ENCODE assay signal across 30 cellular contexts in the genomic region with DNA sequence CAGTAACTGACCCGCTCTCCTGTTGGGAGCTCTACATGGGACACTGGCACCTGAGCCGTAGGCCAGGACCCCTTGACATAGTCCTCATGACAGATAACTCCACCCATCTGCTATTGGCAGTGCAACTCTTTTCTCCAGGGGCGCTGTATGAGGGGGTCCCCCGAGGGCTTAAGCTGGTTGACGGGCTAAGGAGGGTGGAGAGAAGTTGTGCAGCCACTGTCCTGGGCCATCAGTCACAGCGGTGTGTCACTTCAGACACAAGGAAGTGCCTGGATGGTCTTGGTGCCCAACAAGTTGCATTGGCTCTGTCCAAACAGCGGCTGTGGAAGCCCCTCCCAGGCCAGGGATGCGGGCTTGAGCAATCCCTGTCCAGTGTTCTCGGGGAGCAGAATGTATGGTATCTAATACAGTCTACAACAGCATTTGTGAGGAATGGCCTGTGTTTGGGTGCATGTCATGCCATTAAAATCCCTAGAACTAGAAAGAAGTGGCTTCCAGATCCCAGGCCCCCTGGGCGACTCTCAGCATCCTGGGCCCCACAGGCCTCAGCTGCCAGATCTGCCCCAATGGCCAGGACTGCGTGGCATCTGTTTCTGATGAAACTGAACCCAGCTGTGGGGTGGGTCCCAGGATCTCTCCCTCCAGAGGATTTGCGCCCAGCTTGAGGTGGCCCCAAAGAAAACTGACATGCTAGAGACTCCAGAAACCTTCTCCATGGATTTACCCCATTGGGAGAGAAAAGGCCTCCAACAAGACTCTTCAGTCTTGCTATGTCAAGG. TPM values are rescaled to one million over a fixed set of nuclear protein-coding genes. Genes with fewer than 3 reads are reported as not detected.
"Had no signal": no experiment of that assay in that cellular context is flagged by ENCODE, and none has a peak within 500 bp of the region (broad histone marks: within the 10 kb centered on the region; RNA-seq: fewer than 3 reads in every experiment).

No MANE protein-coding gene starts in this region.

- H3K36me3 Mint-ChIP-seq: activated CD4-positive, alpha-beta memory T cell treated with anti-CD3 and anti-CD28 coated beads for 36 hours; brain had no signal

- H3K4me1 Mint-ChIP-seq: activated naive CD4-positive, alpha-beta T cell treated with anti-CD3 and anti-CD28 coated beads, Interleukin-2, amount 10 ng/mL, durations not matched to agents 7 days and 5 days; brain; immature natural killer cell; nephron progenitor cell had no signal

- H3K27ac Mint-ChIP-seq: activated CD4-positive, alpha-beta memory T cell treated with anti-CD3 and anti-CD28 coated beads for 36 hours; activated naive CD4-positive, alpha-beta T cell treated with anti-CD3 and anti-CD28 coated beads, Interleukin-2, amount 10 ng/mL, durations not matched to agents 7 days and 5 days; activated naive CD8-positive, alpha-beta T cell treated with anti-CD3 and anti-CD28 coated beads, Interleukin-2, amount 10 ng/mL, durations not matched to agents 7 days and 5 days; brain; immature natural killer cell; nephron progenitor cell had no signal

- DNase-seq: activated CD4-positive, alpha-beta memory T cell treated with anti-CD3 and anti-CD28 coated beads for 36 hours; activated CD4-positive, alpha-beta T cell treated with anti-CD3 and anti-CD28 coated beads for 48 hours; activated gamma-delta T cell; activated naive CD4-positive, alpha-beta T cell treated with anti-CD3 and anti-CD28 coated beads, Interleukin-2, amount 10 ng/mL, durations not matched to agents 7 days and 5 days; activated naive CD8-positive, alpha-beta T cell treated with anti-CD3 and anti-CD28 coated beads, Interleukin-2, amount 10 ng/mL, durations not matched to agents 7 days and 5 days; activated T-cell treated with anti-CD3 and anti-CD28 coated beads for 4 hours; cerebellar nuclear complex; colonic mucosa; dorsolateral prefrontal cortex; effector memory CD8-positive, alpha-beta T cell; foreskin fibroblast; heart left ventricle; hypothalamus; immature natural killer cell; left lung; mesendoderm; mucosa of descending colon; nephron progenitor cell; pancreas; stimulated activated CD4-positive, alpha-beta T cell treated with anti-CD3 and anti-CD28 coated beads, Interleukin-2, amount 100 ng/mL, for 48 hours; stimulated activated naive CD8-positive, alpha-beta T cell treated with anti-CD3 and anti-CD28 coated beads, Interleukin-15, Interleukin-2, amounts not matched to agents 100 U/mL and 50 U/mL, for 24 hours; T-helper 9 cell; trophoblast cell; uterus had no signal

- H3K36me3 ChIP-seq: ascending aorta, cardiac muscle cell, colonic mucosa, heart left ventricle, left lung, pancreas, thoracic aorta, uterus had no signal

- H3K9me3 ChIP-seq: ascending aorta, colonic mucosa, heart left ventricle, left lung, mucosa of descending colon, pancreas, thoracic aorta, uterus had no signal

- H3K4me3 Mint-ChIP-seq: activated CD4-positive, alpha-beta memory T cell treated with anti-CD3 and anti-CD28 coated beads for 36 hours; activated naive CD4-positive, alpha-beta T cell treated with anti-CD3 and anti-CD28 coated beads, Interleukin-2, amount 10 ng/mL, durations not matched to agents 7 days and 5 days; activated naive CD8-positive, alpha-beta T cell treated with anti-CD3 and anti-CD28 coated beads, Interleukin-2, amount 10 ng/mL, durations not matched to agents 7 days and 5 days; brain; effector memory CD8-positive, alpha-beta T cell; immature natural killer cell; nephron progenitor cell had no signal

- H3K27me3 ChIP-seq: ascending aorta, cardiac muscle cell, colonic mucosa, dorsolateral prefrontal cortex, heart left ventricle, left lung, pancreas, uterus had no signal

- H3K9me3 Mint-ChIP-seq: activated CD4-positive, alpha-beta memory T cell treated with anti-CD3 and anti-CD28 coated beads for 36 hours; activated naive CD4-positive, alpha-beta T cell treated with anti-CD3 and anti-CD28 coated beads, Interleukin-2, amount 10 ng/mL, durations not matched to agents 7 days and 5 days; activated naive CD8-positive, alpha-beta T cell treated with anti-CD3 and anti-CD28 coated beads, Interleukin-2, amount 10 ng/mL, durations not matched to agents 7 days and 5 days; effector memory CD8-positive, alpha-beta T cell; nephron progenitor cell had no signal

- H3K27me3 Mint-ChIP-seq: activated CD4-positive, alpha-beta memory T cell treated with anti-CD3 and anti-CD28 coated beads for 36 hours; activated naive CD4-positive, alpha-beta T cell treated with anti-CD3 and anti-CD28 coated beads, Interleukin-2, amount 10 ng/mL, durations not matched to agents 7 days and 5 days; activated naive CD8-positive, alpha-beta T cell treated with anti-CD3 and anti-CD28 coated beads, Interleukin-2, amount 10 ng/mL, durations not matched to agents 7 days and 5 days; effector memory CD8-positive, alpha-beta T cell had no signal

- H3K4me3 ChIP-seq: ascending aorta, cardiac muscle cell, colonic mucosa, dorsolateral prefrontal cortex, heart left ventricle, left lung, lung, mucosa of descending colon, pancreas, thoracic aorta, uterus had no signal

- H3K27ac ChIP-seq: ascending aorta, cardiac muscle cell, colonic mucosa, dorsolateral prefrontal cortex, heart left ventricle, left lung, pancreas, thoracic aorta, uterus, VCaP had no signal

- H3K4me1 ChIP-seq: ascending aorta, colonic mucosa, heart left ventricle, left lung, pancreas, uterus had no signal

RNA-seq across cellular contexts. Expression of gene TTC32, which starts 23.3 kb away (rescaled TPM):
- total RNA-seq: ascending aorta had no signal
